ENCODE assay signal across 29 cellular contexts in the genomic region with DNA sequence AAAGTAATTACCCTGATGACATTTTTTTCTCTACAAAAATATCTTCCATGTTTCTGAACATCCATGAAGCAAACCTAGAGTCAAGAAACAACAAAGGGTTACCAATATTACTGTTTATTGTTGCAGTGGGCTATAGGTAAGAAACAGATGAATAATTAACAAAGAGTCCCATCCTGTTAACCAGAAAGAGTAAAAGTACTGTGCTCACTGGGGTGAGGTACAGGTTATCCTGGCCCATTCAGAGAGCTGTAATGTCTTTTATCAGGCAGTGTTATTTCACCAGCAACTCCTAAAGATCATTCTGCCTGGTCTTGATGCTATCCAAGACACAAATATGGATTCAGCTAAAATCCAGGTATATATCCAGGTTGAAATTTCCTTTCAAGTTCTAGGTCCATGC.
"Had no signal": no experiment of that assay in that cellular context is flagged by ENCODE, and none has a peak within 500 bp of the region (broad histone marks: within the 10 kb centered on the region; RNA-seq: fewer than 3 reads in every experiment).

No MANE protein-coding gene starts in this region.

- DNase-seq: dermis blood vessel endothelial cell; effector memory CD4-positive, alpha-beta T cell; foreskin keratinocyte; glutamatergic neuron; hypothalamus; naive thymus-derived CD4-positive, alpha-beta T cell; stimulated activated CD4-positive, alpha-beta T cell treated with anti-CD3 and anti-CD28 coated beads, Interleukin-12 subunit alpha, Interleukin-12 subunit beta, amount 100 ng/mL, for 4 hours; stimulated activated CD4-positive, alpha-beta T cell treated with anti-CD3 and anti-CD28 coated beads, Interleukin-1b, Interleukin-23, amount 100 ng/mL, for 48 hours; stimulated activated CD4-positive, alpha-beta T cell treated with anti-CD3 and anti-CD28 coated beads, Interleukin-4, amount 100 ng/mL, for 1 hour; stimulated activated CD8-positive, alpha-beta memory T cell treated with anti-CD3 and anti-CD28 coated beads, Interleukin-4, amount 100 ng/mL, for 48 hours; stimulated activated naive CD4-positive, alpha-beta T cell; stimulated activated naive CD8-positive, alpha-beta T cell treated with anti-CD3 and anti-CD28 coated beads, Interleukin-15, amount 100 ng/mL, for 72 hours; transverse colon; upper lobe of right lung; uterus had no signal

- H3K4me2 ChIP-seq: neural progenitor cell, smooth muscle cell had no signal

- H2AFZ ChIP-seq: neural progenitor cell had no signal

- H3K9me3 Mint-ChIP-seq: memory B cell; nephron; neural progenitor cell; stimulated activated naive CD8-positive, alpha-beta T cell treated with anti-CD3 and anti-CD28 coated beads, Interleukin-15, amount 100 ng/mL, for 72 hours had no signal

- H3K9me3 ChIP-seq: esophagus muscularis mucosa, prostate gland, right atrium auricular region, suprapubic skin, transverse colon, upper lobe of right lung, uterus had no signal

- FAIRE-seq: endothelial cell of umbilical vein, keratinocyte had no signal

- H3K27me3 Mint-ChIP-seq: memory B cell; naive thymus-derived CD4-positive, alpha-beta T cell; stimulated activated naive CD8-positive, alpha-beta T cell treated with anti-CD3 and anti-CD28 coated beads, Interleukin-15, amount 100 ng/mL, for 72 hours had no signal

- H3K36me3 ChIP-seq: esophagus muscularis mucosa, neural progenitor cell, prostate gland, right atrium auricular region, suprapubic skin, transverse colon, upper lobe of right lung, uterus had no signal

- H3K4me1 Mint-ChIP-seq: memory B cell; naive thymus-derived CD4-positive, alpha-beta T cell; stimulated activated naive CD8-positive, alpha-beta T cell treated with anti-CD3 and anti-CD28 coated beads, Interleukin-15, amount 100 ng/mL, for 72 hours had no signal

- H3K36me3 Mint-ChIP-seq: memory B cell; naive thymus-derived CD4-positive, alpha-beta T cell; neural progenitor cell had no signal

- ATAC-seq: foreskin keratinocyte; left lobe of liver; naive thymus-derived CD4-positive, alpha-beta T cell; sciatic nerve; stimulated activated naive CD8-positive, alpha-beta T cell treated with anti-CD3 and anti-CD28 coated beads, Interleukin-15, amount 100 ng/mL, for 72 hours; upper lobe of right lung had no signal

- H3K27me3 ChIP-seq: esophagus muscularis mucosa, foreskin keratinocyte, neural progenitor cell, right atrium auricular region, suprapubic skin, transverse colon, upper lobe of right lung, uterus had no signal

- H3K4me3 ChIP-seq: coronary artery, esophagus muscularis mucosa, lung, neural progenitor cell, prostate gland, right atrium auricular region, smooth muscle cell, suprapubic skin, transverse colon, upper lobe of right lung, uterus had no signal

- H3K4me3 Mint-ChIP-seq: memory B cell; naive thymus-derived CD4-positive, alpha-beta T cell; nephron; neural progenitor cell; stimulated activated naive CD8-positive, alpha-beta T cell treated with anti-CD3 and anti-CD28 coated beads, Interleukin-15, amount 100 ng/mL, for 72 hours had no signal

- H3K9ac ChIP-seq: neural progenitor cell had no signal

- H3K27ac Mint-ChIP-seq: memory B cell; naive thymus-derived CD4-positive, alpha-beta T cell; neural progenitor cell; stimulated activated naive CD8-positive, alpha-beta T cell treated with anti-CD3 and anti-CD28 coated beads, Interleukin-15, amount 100 ng/mL, for 72 hours had no signal

- H3K4me1 ChIP-seq: esophagus muscularis mucosa, foreskin keratinocyte, neural progenitor cell, prostate gland, right atrium auricular region, suprapubic skin, upper lobe of right lung, uterus had no signal

- H3K27ac ChIP-seq: coronary artery, esophagus muscularis mucosa, foreskin keratinocyte, neural progenitor cell, prostate gland, right atrium auricular region, suprapubic skin, upper lobe of right lung, uterus had no signal
